In genomic region chr19:38524994-38525634, GRCh38 we compare ENCODE assay signal across 19 cellular contexts.
A peak's percentile ranks its signal among the peaks of the same experiment; 100 is the strongest.
DNase-seq lines count a peak whose midpoint lies in the region; ATAC-seq, FAIRE-seq and TF ChIP-seq lines count a peak whose summit lies in the region.
"Had no signal": no experiment of that assay in that cellular context is flagged by ENCODE, and none has a peak within 500 bp of the region (broad histone marks: within the 10 kb centered on the region; RNA-seq: fewer than 3 reads in every experiment).

No MANE protein-coding gene starts in this region.

- no peak for TF ChIP-seq EP300 in A549 (IDR thresholded peaks at IDR 0.05)

- H3K9me3 Mint-ChIP-seq in nephron progenitor cell = no peaks in the 10 kb centered on the region
- H3K9me3 Mint-ChIP-seq in stimulated activated memory B cell treated with anti-CD40 and anti-IgM and Interleukin-4, amounts not matched to agents 10 μg/mL and 1 μg/mL and 100 μg/mL, for 72 hours = no peaks in the 10 kb centered on the region
- H3K9me3 Mint-ChIP-seq: CD4-positive, CD25-positive, alpha-beta regulatory T cell; CD8-positive, alpha-beta T cell had no signal

- H3K36me3 ChIP-seq in BLaER1 = no peaks in the 10 kb centered on the region

- no peak for TF ChIP-seq RAD21 in A549 (conservative IDR thresholded peaks at IDR 0.05 in 1 of 2, IDR thresholded peaks at IDR 0.05 in 1 of 2)

- no peak overlapping the region for H3K4me3 Mint-ChIP-seq in nephron progenitor cell
- no peak overlapping the region for H3K4me3 Mint-ChIP-seq in stimulated activated memory B cell treated with anti-CD40 and anti-IgM and Interleukin-4, amounts not matched to agents 10 μg/mL and 1 μg/mL and 100 μg/mL, for 72 hours
- H3K4me3 Mint-ChIP-seq: CD4-positive, CD25-positive, alpha-beta regulatory T cell; CD8-positive, alpha-beta T cell had no signal

- intact Hi-C loops in left colon (cut with DNase I, micrococcal nuclease) = no loop called here

- no peak for ATAC-seq in A549
- peak; percentile 9 for ATAC-seq in stimulated activated memory B cell treated with anti-CD40 and anti-IgM and Interleukin-4, amounts not matched to agents 10 μg/mL and 1 μg/mL and 100 μg/mL, for 72 hours
- no peak for ATAC-seq in left colon
- ATAC-seq: CD8-positive, alpha-beta T cell had no signal

- no peak for FAIRE-seq in A549 (lab: Jason Lieb, UNC)
- FAIRE-seq: G401.6, GM12892, H54 had no signal

- POLR2A ChIA-PET in A549 (lab: Yijun Ruan, JAX) = interaction anchor here (1.0 kb wide), 1 partner anchor 18 kb away, joined by 3 read pairs; no protein-coding TSS in a partner anchor

- H3K27ac ChIP-seq in A549 = no peak overlapping the region
- no peak overlapping the region for H3K27ac ChIP-seq in BLaER1
- H3K27ac ChIP-seq: C4-2B had no signal

- peaks cover 13% of the 10 kb centered on the region for H3K4me1 Mint-ChIP-seq in nephron progenitor cell
- H3K4me1 Mint-ChIP-seq in stimulated activated memory B cell treated with anti-CD40 and anti-IgM and Interleukin-4, amounts not matched to agents 10 μg/mL and 1 μg/mL and 100 μg/mL, for 72 hours = no peaks in the 10 kb centered on the region

- 92% methylated on average over 22 of the region's 22 CpGs for whole genome bisulfite sequencing in A549 (ENCODE audit: missing lambda C conversion rate)

- no peak for TF ChIP-seq CTCF in A549 (IDR thresholded peaks at IDR 0.05)
- TF ChIP-seq CTCF in nephron progenitor cell (IDR thresholded peaks at IDR 0.05) = no peak

- no peaks in the 10 kb centered on the region for H3K9me3 ChIP-seq in A549
- H3K9me3 ChIP-seq in BLaER1 = no peaks in the 10 kb centered on the region
- H3K9me3 ChIP-seq: Caco-2 had no signal

- H3K27ac Mint-ChIP-seq in nephron progenitor cell = peak overlapping the region; percentile 5
- H3K27ac Mint-ChIP-seq in stimulated activated memory B cell treated with anti-CD40 and anti-IgM and Interleukin-4, amounts not matched to agents 10 μg/mL and 1 μg/mL and 100 μg/mL, for 72 hours = no peak overlapping the region
- H3K27ac Mint-ChIP-seq: CD8-positive, alpha-beta T cell had no signal

- H3K4me1 ChIP-seq in A549 (peaks cover 5% of the 10 kb centered on the region; the same call in 2 of the 3 replicates), BLaER1 (peaks cover 6% of the 10 kb centered on the region; the same call in 1 of the 2 replicates)
- H3K4me1 ChIP-seq: Caco-2 had no signal

- CTCF ChIA-PET in A549 (lab: Yijun Ruan, JAX) = interaction anchor here (0.7 to 3.7 kb wide), 6 partner anchors 7 to 405 kb away, joined by 3 to 32 read pairs (median 6); partner anchors contain the start of genes MRPS12 and SARS2

- TF ChIP-seq POLR2A in A549 (IDR thresholded peaks at IDR 0.05; ENCODE audit: low read length) = no peak

- DNase-seq in A549 (ENCODE audit: low read depth in 1 of 2, low spot score in 1 of 2) (no peak), nephron progenitor cell (no peak), left colon (no peak), occipital lobe (lab: John Stamatoyannopoulos, UW) (no peak), HuH-7 (ENCODE audit: low spot score) (no peak)
- DNase-seq: AML-193; Caco-2; CD4-positive, CD25-positive, alpha-beta regulatory T cell; CD8-positive, alpha-beta T cell; DMS153; DND-41; GOT3; HCEC 1CT had no signal

- no peak overlapping the region for H3K4me3 ChIP-seq in A549
- no peak overlapping the region for H3K4me3 ChIP-seq in BLaER1

- H3K9ac ChIP-seq in BLaER1 = no peak overlapping the region

- H3K36me3 Mint-ChIP-seq in nephron progenitor cell (ENCODE audit: low read depth) = no peaks in the 10 kb centered on the region
- no peaks in the 10 kb centered on the region for H3K36me3 Mint-ChIP-seq in stimulated activated memory B cell treated with anti-CD40 and anti-IgM and Interleukin-4, amounts not matched to agents 10 μg/mL and 1 μg/mL and 100 μg/mL, for 72 hours
- H3K36me3 Mint-ChIP-seq: CD4-positive, CD25-positive, alpha-beta regulatory T cell; CD8-positive, alpha-beta T cell had no signal

- peaks cover 10% of the 10 kb centered on the region for H3K27me3 Mint-ChIP-seq in nephron progenitor cell (ENCODE audit: low read depth, poor library complexity)
- H3K27me3 Mint-ChIP-seq in stimulated activated memory B cell treated with anti-CD40 and anti-IgM and Interleukin-4, amounts not matched to agents 10 μg/mL and 1 μg/mL and 100 μg/mL, for 72 hours = peaks cover 61% of the 10 kb centered on the region
- H3K27me3 Mint-ChIP-seq: CD4-positive, CD25-positive, alpha-beta regulatory T cell had no signal

- no peak overlapping the region for H3K4me2 ChIP-seq in A549
- 0 out of 2 replicates have a peak overlapping the region, but pooled peaks have one; percentile 12 for H3K4me2 ChIP-seq in BLaER1

- no peaks in the 10 kb centered on the region for H3K27me3 ChIP-seq in BLaER1

- no peaks in the 10 kb centered on the region for H4K20me1 ChIP-seq in BLaER1

TF ChIP-seq in A549, 52 proteins besides CTCF, POLR2A, EP300 and RAD21:
- no peak for TF ChIP-seq FOSB (CRISPR knock-in tag; IDR thresholded peaks at IDR 0.05)
- TF ChIP-seq MAFK (IDR thresholded peaks at IDR 0.05; ENCODE audit: partially characterized antibody) = peak; percentile 16
TF ChIP-seq in A549: peak in this region for 1.
